In the genomic region with DNA sequence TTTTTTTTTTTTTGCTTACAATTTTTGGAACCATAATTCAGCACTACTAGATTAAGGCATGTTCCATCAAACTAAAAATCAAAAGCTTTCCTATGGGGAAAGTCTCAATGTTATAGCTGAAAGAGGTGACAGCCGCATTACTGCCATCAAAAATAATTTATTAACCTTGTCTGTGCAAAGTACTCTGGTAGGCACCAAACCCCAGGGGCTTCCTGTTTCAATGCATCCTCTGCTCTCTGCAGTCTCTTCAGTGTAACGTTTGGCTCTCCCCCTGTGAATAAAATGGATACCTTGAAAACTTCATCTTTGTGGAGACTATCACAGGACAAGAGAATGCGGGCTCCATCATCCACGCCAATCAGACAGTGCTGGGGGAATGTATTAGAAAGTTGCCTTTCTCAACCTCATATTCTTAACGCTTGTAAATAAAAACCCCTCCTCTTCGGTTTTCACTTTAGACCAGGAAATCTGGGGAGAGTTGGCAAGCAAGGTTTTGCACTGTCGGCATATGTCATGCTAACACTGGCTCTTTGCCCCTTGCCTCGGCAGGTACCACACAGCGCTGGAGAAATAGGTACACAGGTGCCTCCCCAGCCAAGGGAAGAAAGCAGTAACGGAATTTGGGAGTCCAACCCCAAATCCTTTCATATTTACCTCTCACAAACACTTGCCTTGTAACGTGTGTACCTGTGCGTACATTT, we compare ENCODE assay signal across 1 cellular context.
TF ChIP-seq lines count a peak whose summit lies in the region.

No MANE protein-coding gene starts in this region.

TF ChIP-seq in WTC11, 78 proteins besides CTCF, POLR2A, EP300 and RAD21 (continued from another document):
- TF ChIP-seq, protein P1, sequence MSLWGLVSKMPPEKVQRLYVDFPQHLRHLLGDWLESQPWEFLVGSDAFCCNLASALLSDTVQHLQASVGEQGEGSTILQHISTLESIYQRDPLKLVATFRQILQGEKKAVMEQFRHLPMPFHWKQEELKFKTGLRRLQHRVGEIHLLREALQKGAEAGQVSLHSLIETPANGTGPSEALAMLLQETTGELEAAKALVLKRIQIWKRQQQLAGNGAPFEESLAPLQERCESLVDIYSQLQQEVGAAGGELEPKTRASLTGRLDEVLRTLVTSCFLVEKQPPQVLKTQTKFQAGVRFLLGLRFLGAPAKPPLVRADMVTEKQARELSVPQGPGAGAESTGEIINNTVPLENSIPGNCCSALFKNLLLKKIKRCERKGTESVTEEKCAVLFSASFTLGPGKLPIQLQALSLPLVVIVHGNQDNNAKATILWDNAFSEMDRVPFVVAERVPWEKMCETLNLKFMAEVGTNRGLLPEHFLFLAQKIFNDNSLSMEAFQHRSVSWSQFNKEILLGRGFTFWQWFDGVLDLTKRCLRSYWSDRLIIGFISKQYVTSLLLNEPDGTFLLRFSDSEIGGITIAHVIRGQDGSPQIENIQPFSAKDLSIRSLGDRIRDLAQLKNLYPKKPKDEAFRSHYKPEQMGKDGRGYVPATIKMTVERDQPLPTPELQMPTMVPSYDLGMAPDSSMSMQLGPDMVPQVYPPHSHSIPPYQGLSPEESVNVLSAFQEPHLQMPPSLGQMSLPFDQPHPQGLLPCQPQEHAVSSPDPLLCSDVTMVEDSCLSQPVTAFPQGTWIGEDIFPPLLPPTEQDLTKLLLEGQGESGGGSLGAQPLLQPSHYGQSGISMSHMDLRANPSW (CRISPR knock-in tag; conservative IDR thresholded peaks at IDR 0.05; ENCODE audit: low read depth) = no peak
- TF ChIP-seq ZNF512 (CRISPR knock-in tag; IDR thresholded peaks at IDR 0.05; ENCODE audit: borderline replicate concordance) (no peak), ERG (CRISPR knock-in tag; IDR thresholded peaks at IDR 0.05) (no peak), IRF1 (CRISPR knock-in tag; IDR thresholded peaks at IDR 0.05) (no peak), NFYB (CRISPR knock-in tag; conservative IDR thresholded peaks at IDR 0.05; ENCODE audit: low read depth) (no peak), MLX (CRISPR knock-in tag; IDR thresholded peaks at IDR 0.05) (no peak), ELF4 (CRISPR knock-in tag; IDR thresholded peaks at IDR 0.05; ENCODE audit: low read depth) (no peak), FOXK1 (CRISPR knock-in tag; IDR thresholded peaks at IDR 0.05) (no peak), PREB (CRISPR knock-in tag; IDR thresholded peaks at IDR 0.05; ENCODE audit: borderline replicate concordance) (no peak), ZNF232 (CRISPR knock-in tag; IDR thresholded peaks at IDR 0.05) (no peak), AFF4 (CRISPR knock-in tag; IDR thresholded peaks at IDR 0.05; ENCODE audit: borderline replicate concordance) (no peak), MAX (CRISPR knock-in tag; IDR thresholded peaks at IDR 0.05) (no peak), GRHL2 (CRISPR knock-in tag; IDR thresholded peaks at IDR 0.05; ENCODE audit: insufficient replicate concordance, severe bottlenecking) (no peak), ETV6 (CRISPR knock-in tag; IDR thresholded peaks at IDR 0.05) (no peak)
- TF ChIP-seq, protein P2, sequence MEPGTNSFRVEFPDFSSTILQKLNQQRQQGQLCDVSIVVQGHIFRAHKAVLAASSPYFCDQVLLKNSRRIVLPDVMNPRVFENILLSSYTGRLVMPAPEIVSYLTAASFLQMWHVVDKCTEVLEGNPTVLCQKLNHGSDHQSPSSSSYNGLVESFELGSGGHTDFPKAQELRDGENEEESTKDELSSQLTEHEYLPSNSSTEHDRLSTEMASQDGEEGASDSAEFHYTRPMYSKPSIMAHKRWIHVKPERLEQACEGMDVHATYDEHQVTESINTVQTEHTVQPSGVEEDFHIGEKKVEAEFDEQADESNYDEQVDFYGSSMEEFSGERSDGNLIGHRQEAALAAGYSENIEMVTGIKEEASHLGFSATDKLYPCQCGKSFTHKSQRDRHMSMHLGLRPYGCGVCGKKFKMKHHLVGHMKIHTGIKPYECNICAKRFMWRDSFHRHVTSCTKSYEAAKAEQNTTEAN (CRISPR knock-in tag; IDR thresholded peaks at IDR 0.05) = no peak
- TF ChIP-seq, protein P3, sequence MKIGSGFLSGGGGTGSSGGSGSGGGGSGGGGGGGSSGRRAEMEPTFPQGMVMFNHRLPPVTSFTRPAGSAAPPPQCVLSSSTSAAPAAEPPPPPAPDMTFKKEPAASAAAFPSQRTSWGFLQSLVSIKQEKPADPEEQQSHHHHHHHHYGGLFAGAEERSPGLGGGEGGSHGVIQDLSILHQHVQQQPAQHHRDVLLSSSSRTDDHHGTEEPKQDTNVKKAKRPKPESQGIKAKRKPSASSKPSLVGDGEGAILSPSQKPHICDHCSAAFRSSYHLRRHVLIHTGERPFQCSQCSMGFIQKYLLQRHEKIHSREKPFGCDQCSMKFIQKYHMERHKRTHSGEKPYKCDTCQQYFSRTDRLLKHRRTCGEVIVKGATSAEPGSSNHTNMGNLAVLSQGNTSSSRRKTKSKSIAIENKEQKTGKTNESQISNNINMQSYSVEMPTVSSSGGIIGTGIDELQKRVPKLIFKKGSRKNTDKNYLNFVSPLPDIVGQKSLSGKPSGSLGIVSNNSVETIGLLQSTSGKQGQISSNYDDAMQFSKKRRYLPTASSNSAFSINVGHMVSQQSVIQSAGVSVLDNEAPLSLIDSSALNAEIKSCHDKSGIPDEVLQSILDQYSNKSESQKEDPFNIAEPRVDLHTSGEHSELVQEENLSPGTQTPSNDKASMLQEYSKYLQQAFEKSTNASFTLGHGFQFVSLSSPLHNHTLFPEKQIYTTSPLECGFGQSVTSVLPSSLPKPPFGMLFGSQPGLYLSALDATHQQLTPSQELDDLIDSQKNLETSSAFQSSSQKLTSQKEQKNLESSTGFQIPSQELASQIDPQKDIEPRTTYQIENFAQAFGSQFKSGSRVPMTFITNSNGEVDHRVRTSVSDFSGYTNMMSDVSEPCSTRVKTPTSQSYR (CRISPR knock-in tag; IDR thresholded peaks at IDR 0.05) = no peak
